ENCODE assay signal across 1 cellular context in the genomic region with DNA sequence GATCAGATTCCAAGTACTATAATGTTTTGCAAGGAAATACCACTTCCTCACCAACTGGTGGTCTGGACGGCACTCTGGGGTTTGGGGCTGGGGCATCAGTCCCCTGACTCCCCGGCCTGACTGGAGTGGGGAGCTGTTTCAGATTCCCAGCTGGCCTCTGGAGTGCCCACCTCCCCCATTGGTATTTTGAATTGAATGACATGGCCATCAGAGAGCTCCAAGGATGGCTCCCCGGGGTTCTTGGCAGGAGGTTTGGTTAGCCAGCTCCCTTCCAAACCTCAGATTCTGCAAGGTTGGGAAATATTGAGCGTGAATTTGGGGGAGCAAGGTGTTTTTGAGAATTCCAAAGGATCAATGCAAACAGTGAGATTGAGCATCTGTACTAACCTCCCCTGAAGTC.
TF ChIP-seq lines count a peak whose summit lies in the region.

No MANE protein-coding gene starts in this region.

TF ChIP-seq in neural cell, 6 proteins besides CTCF, POLR2A, EP300 and RAD21 (continued from another document):
- TF ChIP-seq, protein P1, sequence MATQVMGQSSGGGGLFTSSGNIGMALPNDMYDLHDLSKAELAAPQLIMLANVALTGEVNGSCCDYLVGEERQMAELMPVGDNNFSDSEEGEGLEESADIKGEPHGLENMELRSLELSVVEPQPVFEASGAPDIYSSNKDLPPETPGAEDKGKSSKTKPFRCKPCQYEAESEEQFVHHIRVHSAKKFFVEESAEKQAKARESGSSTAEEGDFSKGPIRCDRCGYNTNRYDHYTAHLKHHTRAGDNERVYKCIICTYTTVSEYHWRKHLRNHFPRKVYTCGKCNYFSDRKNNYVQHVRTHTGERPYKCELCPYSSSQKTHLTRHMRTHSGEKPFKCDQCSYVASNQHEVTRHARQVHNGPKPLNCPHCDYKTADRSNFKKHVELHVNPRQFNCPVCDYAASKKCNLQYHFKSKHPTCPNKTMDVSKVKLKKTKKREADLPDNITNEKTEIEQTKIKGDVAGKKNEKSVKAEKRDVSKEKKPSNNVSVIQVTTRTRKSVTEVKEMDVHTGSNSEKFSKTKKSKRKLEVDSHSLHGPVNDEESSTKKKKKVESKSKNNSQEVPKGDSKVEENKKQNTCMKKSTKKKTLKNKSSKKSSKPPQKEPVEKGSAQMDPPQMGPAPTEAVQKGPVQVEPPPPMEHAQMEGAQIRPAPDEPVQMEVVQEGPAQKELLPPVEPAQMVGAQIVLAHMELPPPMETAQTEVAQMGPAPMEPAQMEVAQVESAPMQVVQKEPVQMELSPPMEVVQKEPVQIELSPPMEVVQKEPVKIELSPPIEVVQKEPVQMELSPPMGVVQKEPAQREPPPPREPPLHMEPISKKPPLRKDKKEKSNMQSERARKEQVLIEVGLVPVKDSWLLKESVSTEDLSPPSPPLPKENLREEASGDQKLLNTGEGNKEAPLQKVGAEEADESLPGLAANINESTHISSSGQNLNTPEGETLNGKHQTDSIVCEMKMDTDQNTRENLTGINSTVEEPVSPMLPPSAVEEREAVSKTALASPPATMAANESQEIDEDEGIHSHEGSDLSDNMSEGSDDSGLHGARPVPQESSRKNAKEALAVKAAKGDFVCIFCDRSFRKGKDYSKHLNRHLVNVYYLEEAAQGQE (IDR thresholded peaks at IDR 0.05; ENCODE audit: borderline replicate concordance): no peak
- no peak for TF ChIP-seq MXI1 (conservative IDR thresholded peaks at IDR 0.05; ENCODE audit: poor library complexity, severe bottlenecking)
TF ChIP-seq in neural cell: peak in this region for 0.
